ENCODE assay signal across 12 cellular contexts in the genomic region with DNA sequence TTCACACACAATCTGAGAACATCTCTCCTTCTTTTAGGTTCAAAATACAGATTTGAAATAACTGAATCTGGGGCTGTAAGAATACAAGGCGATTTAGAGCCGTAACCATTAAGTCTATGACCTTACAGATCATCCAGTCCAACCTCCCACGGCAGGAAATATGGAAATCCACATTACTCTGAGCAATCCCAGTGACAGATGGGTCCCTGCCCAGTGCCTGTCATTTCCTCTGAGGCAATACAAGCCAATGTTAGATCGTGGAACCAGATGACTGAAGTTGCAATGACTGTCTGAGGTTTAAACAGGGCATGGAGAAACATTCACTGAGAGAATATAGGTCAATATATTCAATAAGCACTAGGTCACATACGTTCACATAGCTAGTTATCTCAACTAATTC.
"Had no signal": no experiment of that assay in that cellular context is flagged by ENCODE, and none has a peak within 500 bp of the region (broad histone marks: within the 10 kb centered on the region; RNA-seq: fewer than 3 reads in every experiment).

No MANE protein-coding gene starts in this region.

- H3K4me1 ChIP-seq: esophagus muscularis mucosa, heart left ventricle, right lobe of liver had no signal

- DNase-seq: activated naive CD8-positive, alpha-beta T cell treated with anti-CD3 and anti-CD28 coated beads, Interleukin-2, amount 10 ng/mL, durations not matched to agents 7 days and 5 days; heart left ventricle; naive thymus-derived CD4-positive, alpha-beta T cell; ovary; right lobe of liver; stimulated activated naive CD8-positive, alpha-beta T cell treated with anti-CD3 and anti-CD28 coated beads, Interleukin-15, Interleukin-2, amounts not matched to agents 100 U/mL and 50 U/mL, for 24 hours; SW 1271; trophoblast cell had no signal

- H3K27ac ChIP-seq: dorsolateral prefrontal cortex, esophagus muscularis mucosa, heart left ventricle, ovary, right lobe of liver had no signal

- ATAC-seq: heart left ventricle; naive thymus-derived CD4-positive, alpha-beta T cell; right lobe of liver; stimulated activated naive CD8-positive, alpha-beta T cell treated with anti-CD3 and anti-CD28 coated beads, Interleukin-15, Interleukin-2, amounts not matched to agents 100 U/mL and 50 U/mL, for 24 hours had no signal

- H3K9me3 ChIP-seq: ovary, right lobe of liver had no signal

- H3K36me3 ChIP-seq: esophagus muscularis mucosa, heart left ventricle, ovary, right lobe of liver had no signal

- FAIRE-seq: frontal cortex had no signal

- H3K27me3 ChIP-seq: esophagus muscularis mucosa, heart left ventricle, ovary, right lobe of liver had no signal

- H3K4me3 ChIP-seq: dorsolateral prefrontal cortex, esophagus muscularis mucosa, heart left ventricle, lung, ovary, right lobe of liver had no signal
